18 cellular contexts compared by ENCODE assay signal in the genomic region with DNA sequence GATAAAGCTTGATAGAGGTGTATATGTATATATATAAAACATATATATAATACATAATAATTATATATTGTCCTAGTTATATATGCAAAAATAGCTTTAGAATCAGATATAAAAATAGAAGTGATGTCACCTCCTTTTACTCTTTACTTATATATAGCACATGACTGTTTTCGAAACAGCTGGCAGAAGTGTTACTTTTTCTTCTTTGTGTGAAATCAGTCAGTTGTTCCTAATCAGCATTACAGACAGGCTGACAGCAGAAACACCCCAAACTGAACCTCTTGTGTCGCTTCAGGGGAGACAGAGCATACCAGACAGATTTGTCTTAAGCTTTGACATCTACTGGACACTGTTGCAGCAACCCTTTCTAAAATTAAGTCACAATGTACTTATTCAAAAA.
DNase-seq lines count a peak whose midpoint lies in the region; ATAC-seq and TF ChIP-seq lines count a peak whose summit lies in the region.
"Had no signal": no experiment of that assay in that cellular context is flagged by ENCODE, and none has a peak within 500 bp of the region (broad histone marks: within the 10 kb centered on the region; RNA-seq: fewer than 3 reads in every experiment).

No MANE protein-coding gene starts in this region.

- no peak overlapping the region for H3K4me3 ChIP-seq in GM23338
- H3K4me3 ChIP-seq: GM23248, K562 had no signal

- intact Hi-C loops in activated CD4-positive, alpha-beta memory T cell treated with anti-CD3 and anti-CD28 coated beads for 36 hours (cut with micrococcal nuclease), result no loop called here

- no peak overlapping the region for H3K27ac Mint-ChIP-seq in GM23338
- H3K27ac Mint-ChIP-seq in chondrocyte (ENCODE audit: unreplicated experiment), result peak overlapping the region; percentile 78
- H3K27ac Mint-ChIP-seq in activated CD4-positive, alpha-beta memory T cell treated with anti-CD3 and anti-CD28 coated beads for 36 hours, result no peak overlapping the region
- H3K27ac Mint-ChIP-seq: B cell had no signal

- peak; percentile 4 for DNase-seq in GM10248 (ENCODE audit: extremely low spot score)
- no peak for DNase-seq in GM23338 (ENCODE audit: low spot score)
- DNase-seq in chondrocyte (ENCODE audit: low spot score), result no peak
- DNase-seq in GM03348 (ENCODE audit: low spot score), result no peak
- no peak for DNase-seq in activated CD4-positive, alpha-beta memory T cell treated with anti-CD3 and anti-CD28 coated beads for 36 hours
- DNase-seq: COR-L47, DMS 273 treated with DMSO at 0.1 percent for 48 hours, DND-41, GM23248, HCEC 1CT, NCI-H1105 treated with DMSO at 0.1 percent for 48 hours, NCI-H1694, NCI-H2081 treated with DMSO at 0.1 percent for 48 hours had no signal

- CTCF ChIA-PET in GM10248 (lab: Yijun Ruan, JAX), result interaction anchor here (1.0 kb wide), 1 partner anchor 21 kb away, joined by 3 read pairs; no protein-coding TSS in a partner anchor
- CTCF ChIA-PET in activated CD4-positive, alpha-beta memory T cell treated with anti-CD3 and anti-CD28 coated beads for 36 hours (lab: Charles Lee), result interaction anchor here (0.6 kb wide), 1 partner anchor 55 kb away, joined by 3 read pairs; no protein-coding TSS in a partner anchor

- no peaks in the 10 kb centered on the region for H4K20me1 ChIP-seq in GM23338 (replicated peaks; ENCODE audit: insufficient read depth)

- ATAC-seq in GM18520 (IDR thresholded peaks at IDR 0.05; ENCODE audit: unreplicated experiment) (peak; percentile 86), GM23338 (no peak), GM21717 (IDR thresholded peaks at IDR 0.05; ENCODE audit: unreplicated experiment) (no peak)
- ATAC-seq: K562, Right ventricle myocardium inferior had no signal

- no peaks in the 10 kb centered on the region for H3K79me2 ChIP-seq in GM23338 (replicated peaks; ENCODE audit: insufficient read depth)

- H3K4me3 Mint-ChIP-seq in GM23338 (no peak overlapping the region), chondrocyte (ENCODE audit: unreplicated experiment) (no peak overlapping the region)
- H3K4me3 Mint-ChIP-seq in activated CD4-positive, alpha-beta memory T cell treated with anti-CD3 and anti-CD28 coated beads for 36 hours, result no peak overlapping the region
- H3K4me3 Mint-ChIP-seq: B cell had no signal

- H3K36me3 ChIP-seq in GM23338 (ENCODE audit: insufficient read depth), result no peaks in the 10 kb centered on the region

- H3K36me3 Mint-ChIP-seq in GM23338 (ENCODE audit: low read depth) (peaks cover 6% of the 10 kb centered on the region; the same call in 2 of the 3 replicates), chondrocyte (ENCODE audit: low read depth) (no peaks in the 10 kb centered on the region)
- H3K36me3 Mint-ChIP-seq in activated CD4-positive, alpha-beta memory T cell treated with anti-CD3 and anti-CD28 coated beads for 36 hours, result no peaks in the 10 kb centered on the region

- no peak overlapping the region for H3K27ac ChIP-seq in GM23338 (ENCODE audit: low read depth)
- H3K27ac ChIP-seq: GM23248 had no signal

- H3K9me3 Mint-ChIP-seq in GM23338, result peaks cover 5% of the 10 kb centered on the region; the same call in 2 of the 3 replicates
- no peaks in the 10 kb centered on the region for H3K9me3 Mint-ChIP-seq in chondrocyte (ENCODE audit: low read depth)
- H3K9me3 Mint-ChIP-seq in activated CD4-positive, alpha-beta memory T cell treated with anti-CD3 and anti-CD28 coated beads for 36 hours, result no peaks in the 10 kb centered on the region

- no peaks in the 10 kb centered on the region for H3K27me3 ChIP-seq in GM23338 (ENCODE audit: insufficient read depth)

- H3K4me1 ChIP-seq in GM23338 (ENCODE audit: insufficient read depth), result peaks cover 7% of the 10 kb centered on the region

- POLR2A ChIA-PET in GM10248 (lab: Yijun Ruan, JAX), result no interaction called here
- POLR2A ChIA-PET in activated CD4-positive, alpha-beta memory T cell treated with anti-CD3 and anti-CD28 coated beads for 36 hours (lab: Charles Lee), result no interaction called here

- H3F3A ChIP-seq in GM23338 (replicated peaks; ENCODE audit: low read depth), result no peaks in the 10 kb centered on the region

- H3K4me1 Mint-ChIP-seq in GM23338 (peaks cover 11% of the 10 kb centered on the region; the same call in 2 of the 3 replicates), chondrocyte (ENCODE audit: low read depth) (peaks cover 21% of the 10 kb centered on the region)
- no peaks in the 10 kb centered on the region for H3K4me1 Mint-ChIP-seq in activated CD4-positive, alpha-beta memory T cell treated with anti-CD3 and anti-CD28 coated beads for 36 hours (ENCODE audit: low read depth)
- H3K4me1 Mint-ChIP-seq: B cell had no signal

- H2AFZ ChIP-seq in GM23338, result no peak overlapping the region
- H2AFZ ChIP-seq: GM23248 had no signal

- 0 out of 2 replicates have a peak overlapping the region, but pooled peaks have one; percentile 19 for H3K4me2 ChIP-seq in GM23338

- H3K27me3 Mint-ChIP-seq in GM23338 (ENCODE audit: insufficient read depth, low read depth, poor library complexity) (peaks cover 2% of the 10 kb centered on the region), chondrocyte (ENCODE audit: low read depth) (no peaks in the 10 kb centered on the region)
- peaks cover 2% of the 10 kb centered on the region for H3K27me3 Mint-ChIP-seq in activated CD4-positive, alpha-beta memory T cell treated with anti-CD3 and anti-CD28 coated beads for 36 hours

- TF ChIP-seq CTCF in GM10248 (IDR thresholded peaks at IDR 0.05; ENCODE audit: control extremely low read depth, extremely low read depth, low read depth, missing control alignments), result no peak
- TF ChIP-seq CTCF in GM23338 (conservative IDR thresholded peaks at IDR 0.05; ENCODE audit: low read depth in 2 of 2), result no peak
- TF ChIP-seq CTCF in chondrocyte (IDR thresholded peaks at IDR 0.05), result no peak

- H3K9me2 ChIP-seq in GM23338 (ENCODE audit: insufficient read depth), result peaks cover 6% of the 10 kb centered on the region; the same call in 1 of the 2 replicates

TF ChIP-seq in GM23338, 12 proteins besides CTCF, POLR2A, EP300 and RAD21 (continues in another document):
- TF ChIP-seq, protein P1, sequence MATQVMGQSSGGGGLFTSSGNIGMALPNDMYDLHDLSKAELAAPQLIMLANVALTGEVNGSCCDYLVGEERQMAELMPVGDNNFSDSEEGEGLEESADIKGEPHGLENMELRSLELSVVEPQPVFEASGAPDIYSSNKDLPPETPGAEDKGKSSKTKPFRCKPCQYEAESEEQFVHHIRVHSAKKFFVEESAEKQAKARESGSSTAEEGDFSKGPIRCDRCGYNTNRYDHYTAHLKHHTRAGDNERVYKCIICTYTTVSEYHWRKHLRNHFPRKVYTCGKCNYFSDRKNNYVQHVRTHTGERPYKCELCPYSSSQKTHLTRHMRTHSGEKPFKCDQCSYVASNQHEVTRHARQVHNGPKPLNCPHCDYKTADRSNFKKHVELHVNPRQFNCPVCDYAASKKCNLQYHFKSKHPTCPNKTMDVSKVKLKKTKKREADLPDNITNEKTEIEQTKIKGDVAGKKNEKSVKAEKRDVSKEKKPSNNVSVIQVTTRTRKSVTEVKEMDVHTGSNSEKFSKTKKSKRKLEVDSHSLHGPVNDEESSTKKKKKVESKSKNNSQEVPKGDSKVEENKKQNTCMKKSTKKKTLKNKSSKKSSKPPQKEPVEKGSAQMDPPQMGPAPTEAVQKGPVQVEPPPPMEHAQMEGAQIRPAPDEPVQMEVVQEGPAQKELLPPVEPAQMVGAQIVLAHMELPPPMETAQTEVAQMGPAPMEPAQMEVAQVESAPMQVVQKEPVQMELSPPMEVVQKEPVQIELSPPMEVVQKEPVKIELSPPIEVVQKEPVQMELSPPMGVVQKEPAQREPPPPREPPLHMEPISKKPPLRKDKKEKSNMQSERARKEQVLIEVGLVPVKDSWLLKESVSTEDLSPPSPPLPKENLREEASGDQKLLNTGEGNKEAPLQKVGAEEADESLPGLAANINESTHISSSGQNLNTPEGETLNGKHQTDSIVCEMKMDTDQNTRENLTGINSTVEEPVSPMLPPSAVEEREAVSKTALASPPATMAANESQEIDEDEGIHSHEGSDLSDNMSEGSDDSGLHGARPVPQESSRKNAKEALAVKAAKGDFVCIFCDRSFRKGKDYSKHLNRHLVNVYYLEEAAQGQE (IDR thresholded peaks at IDR 0.05; ENCODE audit: unreplicated experiment), result no peak
- TF ChIP-seq STAT1 (IDR thresholded peaks at IDR 0.05; ENCODE audit: unreplicated experiment) (no peak), EZH2phosphoT487 (IDR thresholded peaks at IDR 0.05; ENCODE audit: unreplicated experiment) (no peak), POLR2AphosphoS5 (IDR thresholded peaks at IDR 0.05; ENCODE audit: low read depth) (no peak)
